ENCODE assay signal across 8 cellular contexts in the genomic region with DNA sequence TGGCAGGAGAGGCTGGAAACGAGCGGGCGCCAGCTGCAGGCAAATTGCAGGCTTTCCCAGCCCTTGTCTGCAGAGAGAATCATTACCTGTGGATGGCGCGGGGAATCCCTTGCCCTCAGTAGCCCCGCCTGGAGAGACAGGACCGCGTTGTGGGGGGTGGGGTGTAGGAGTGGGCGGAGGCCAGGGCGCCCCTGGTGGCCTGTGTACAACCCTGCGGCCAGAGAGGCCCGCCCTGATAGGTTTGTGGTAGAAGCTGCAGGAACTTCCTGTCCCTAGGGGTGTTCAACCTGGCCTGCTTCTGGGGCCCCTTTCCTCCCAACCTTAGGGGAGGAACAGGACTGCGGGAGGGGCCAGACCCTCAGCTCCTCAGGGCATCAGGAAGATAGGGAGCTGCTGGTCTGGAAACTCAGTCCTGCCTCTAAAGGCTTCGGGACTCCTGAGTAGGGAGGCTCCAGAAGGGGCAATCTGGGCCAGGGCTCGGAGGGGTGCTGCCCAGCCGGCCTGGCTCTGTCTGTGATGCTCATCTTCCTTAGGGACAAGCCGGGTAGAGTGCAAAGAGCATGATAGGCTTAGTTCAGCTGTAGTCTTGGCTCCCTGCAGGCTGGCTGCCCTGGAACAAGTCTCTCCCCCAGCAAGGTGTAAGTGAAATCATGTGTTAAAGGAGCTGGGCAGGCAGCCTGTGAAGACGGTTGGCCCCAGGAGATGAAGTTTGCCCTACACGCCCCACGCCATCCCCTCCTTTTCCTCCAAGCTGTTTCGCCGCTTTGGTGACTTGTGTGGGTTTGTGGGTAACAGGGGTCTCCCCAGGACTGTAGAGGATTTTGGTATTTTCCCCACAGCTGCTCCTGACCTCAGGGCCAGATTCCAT.
DNase-seq lines count a peak whose midpoint lies in the region; ATAC-seq lines count a peak whose summit lies in the region.

No MANE protein-coding gene starts in this region.

- ATAC-seq in GM18867 (IDR thresholded peaks at IDR 0.05; ENCODE audit: unreplicated experiment) (peak; percentile 77), HG03095 (IDR thresholded peaks at IDR 0.05; ENCODE audit: unreplicated experiment) (peak; percentile 68)
- peak; percentile 78 to 81 for ATAC-seq in activated CD4-positive, CD25-positive, alpha-beta regulatory T cell treated with anti-CD3 and anti-CD28 coated beads, Interleukin-2, amount 50 U/mL, for 24 hours

- DNase-seq in AG08395 (ENCODE audit: low spot score) (peak; percentile 84), NCI-H2227 (lab: John Stamatoyannopoulos, UW; ENCODE audit: unreplicated experiment) (peak; percentile 85), cerebellar nuclear complex (lab: John Stamatoyannopoulos, UW) (peak; percentile 37 to 40), kidney tubule cell (ENCODE audit: low spot score) (peak; percentile 90)
- DNase-seq in stimulated activated CD4-positive, alpha-beta T cell treated with anti-CD3 and anti-CD28 coated beads, Interleukin-1b, Interleukin-23, amount 100 ng/mL, for 24 hours (ENCODE audit: low read depth in 4 of 4, low spot score in 1 of 4), result peak; percentile 40 to 77 (median 58)

Comparison
In these comparisons a context has a peak if more than half of its experiments do, and no peak if none do; other contexts are left out.
1. Peak in every context shown above with its lines: DNase-seq and ATAC-seq.
2. DNase-seq: peak in every context shown above with its lines; median percentile 90 in kidney tubule cell; 85 in NCI-H2227; 84 in AG08395; 58 in stimulated activated CD4-positive, alpha-beta T cell treated with anti-CD3 and anti-CD28 coated beads, Interleukin-1b, Interleukin-23, amount 100 ng/mL, for 24 hours; 38 in cerebellar nuclear complex.